Comparison of ENCODE assay signal across 9 cellular contexts in the genomic region with DNA sequence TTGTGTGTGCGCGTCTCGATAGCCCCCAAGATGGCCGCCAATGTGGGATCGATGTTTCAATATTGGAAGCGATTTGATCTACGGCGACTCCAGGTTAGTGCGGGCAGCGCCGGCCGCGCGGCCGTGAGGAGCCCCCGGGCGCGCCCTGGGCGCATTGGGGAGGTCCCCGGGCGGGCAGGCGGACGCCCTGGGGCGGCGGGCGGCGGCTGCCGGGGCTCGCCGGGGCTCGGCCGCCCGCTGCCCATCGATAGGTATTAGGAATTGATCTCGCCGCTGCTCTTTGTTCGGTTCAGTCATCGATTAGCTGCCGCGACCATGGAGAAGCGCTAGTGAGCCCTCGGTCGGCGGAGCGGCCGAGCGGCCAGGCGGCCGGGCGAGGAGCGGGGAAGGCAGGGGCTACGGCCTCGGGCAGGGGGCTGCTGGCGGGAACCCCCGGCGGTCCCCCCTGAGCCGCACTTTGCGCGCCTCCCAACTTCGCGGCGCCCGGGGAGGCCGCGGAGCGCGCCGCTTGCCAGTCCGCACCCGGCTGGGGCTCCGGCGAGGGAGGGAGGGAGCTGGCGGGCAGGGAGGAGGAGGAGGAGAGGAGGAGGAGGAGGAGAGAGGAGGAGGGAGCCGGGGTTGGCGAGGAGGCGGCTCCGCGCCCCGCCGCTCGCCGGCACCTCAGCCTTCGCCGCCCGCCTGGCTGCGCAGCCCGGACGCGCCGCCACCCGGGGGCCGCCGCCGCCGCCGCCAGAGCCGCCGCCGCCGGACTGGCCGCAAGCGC. TPM values are rescaled to one million over a fixed set of nuclear protein-coding genes. Genes with fewer than 3 reads are reported as not detected.
DNase-seq lines count a peak whose midpoint lies in the region; ATAC-seq and FAIRE-seq lines count a peak whose summit lies in the region.
"Had no signal": no experiment of that assay in that cellular context is flagged by ENCODE, and none has a peak within 500 bp of the region (broad histone marks: within the 10 kb centered on the region; RNA-seq: fewer than 3 reads in every experiment).

A gene (plus strand): TSS at position 18 of the 763 bp plus-strand sequence.

- H3K23ac ChIP-seq in neuronal stem cell (ENCODE audit: low read depth, low read length, poor library complexity), result peak within 1 kb of the TSS; percentile 17

- H2BK5ac ChIP-seq in neuronal stem cell (ENCODE audit: low read length), result no peak within 1 kb of the TSS

- peak within 1 kb of the TSS; percentile 16 for H4K91ac ChIP-seq in neuronal stem cell (ENCODE audit: low read depth, low read length, poor library complexity)

- H4K20me1 ChIP-seq in Karpas-422 (ENCODE audit: insufficient read depth, low read depth, low read length), result no peaks in the 10 kb centered on the region

- H2AK5ac ChIP-seq in neuronal stem cell (ENCODE audit: low read depth, low read length), result peak within 1 kb of the TSS; percentile 41

- H3K9me2 ChIP-seq in Karpas-422 (replicated peaks; ENCODE audit: insufficient read depth, low read length), result no peaks in the 10 kb centered on the region

- peaks cover 20% of the 10 kb centered on the region for H3K4me1 Mint-ChIP-seq in dendritic cell treated with granulocyte-macrophage colony-stimulating factor and Interleukin-4, amounts not matched to agents 40 ng/mL and 50 ng/mL, for 4 days (ENCODE audit: low read depth)

- no peak within 1 kb of the TSS for H3K4ac ChIP-seq in neuronal stem cell (ENCODE audit: low read length)

- H3K79me1 ChIP-seq in neuronal stem cell (ENCODE audit: low read depth, low read length), result no peaks in the 10 kb centered on the region

- peaks cover 80% of the 10 kb centered on the region for H3K27me3 Mint-ChIP-seq in dendritic cell treated with granulocyte-macrophage colony-stimulating factor and Interleukin-4, amounts not matched to agents 40 ng/mL and 50 ng/mL, for 4 days

- no peaks in the 10 kb centered on the region for H3K36me3 Mint-ChIP-seq in dendritic cell treated with granulocyte-macrophage colony-stimulating factor and Interleukin-4, amounts not matched to agents 40 ng/mL and 50 ng/mL, for 4 days (ENCODE audit: low read depth)

- H2BK15ac ChIP-seq in neuronal stem cell (ENCODE audit: low read length), result peak within 1 kb of the TSS; percentile 55

- no peak for FAIRE-seq in small intestine (lab: Jason Lieb, UNC)
- FAIRE-seq: K562 had no signal

- no peak within 1 kb of the TSS for H3K27ac Mint-ChIP-seq in dendritic cell treated with granulocyte-macrophage colony-stimulating factor and Interleukin-4, amounts not matched to agents 40 ng/mL and 50 ng/mL, for 4 days

- peak; percentile 16 for DNase-seq in GM03348 (ENCODE audit: low spot score)
- DNase-seq in NCI-H748 (lab: John Stamatoyannopoulos, UW; ENCODE audit: unreplicated experiment), result peak; percentile 75
- peak; percentile 42 for DNase-seq in neuronal stem cell (ENCODE audit: low spot score)
- DNase-seq in small intestine, result no peak
- DNase-seq in Karpas-422, result no peak

- intact Hi-C loops in dendritic cell treated with granulocyte-macrophage colony-stimulating factor and Interleukin-4, amounts not matched to agents 40 ng/mL and 50 ng/mL, for 4 days (cut with micrococcal nuclease), result no loop called here

- peaks cover 5 to 68% (median 27%) of the 10 kb centered on the region in 3 experiments for H3K27me3 ChIP-seq in neuronal stem cell (ENCODE audit: control insufficient read depth in 3 of 3, insufficient read depth in 3 of 3, low read depth in 1 of 3, low read length in 3 of 3)
- peaks cover 18 to 29% of the 10 kb centered on the region in 2 donors for H3K27me3 ChIP-seq in small intestine (ENCODE audit: control insufficient read depth in 2 of 2, insufficient read depth in 2 of 2, low read length in 2 of 2)
- no peaks in the 10 kb centered on the region for H3K27me3 ChIP-seq in Karpas-422 (ENCODE audit: low read length)

- peak within 1 kb of the TSS; percentile 65 for H3K14ac ChIP-seq in neuronal stem cell (ENCODE audit: low read length)

- H3K18ac ChIP-seq in neuronal stem cell (ENCODE audit: low read length), result peak within 1 kb of the TSS; percentile 98

- no CpG with 5 or more reads among the region's 102 CpGs for WGBS in neuronal stem cell (ENCODE audit: extremely low coverage in 2 of 2, insufficient read length in 2 of 2, insufficient replicate concordance in 1 of 2), 2 donors
- WGBS in small intestine, 3 donors, result 1 to 6% (median 5%) methylated on average over 54 to 102 of the region's 102 CpGs

- peak within 1 kb of the TSS; percentile 96 for H2AFZ ChIP-seq in neuronal stem cell (ENCODE audit: low read length)
- no peak within 1 kb of the TSS for H2AFZ ChIP-seq in Karpas-422 (ENCODE audit: low read length)

- ATAC-seq in HG03565 (IDR thresholded peaks at IDR 0.05; ENCODE audit: unreplicated experiment), result no peak
- no peak for ATAC-seq in HG02884 (IDR thresholded peaks at IDR 0.05; ENCODE audit: unreplicated experiment)
- ATAC-seq: K562 had no signal

- peak within 1 kb of the TSS; percentile 48 for H4K8ac ChIP-seq in neuronal stem cell (ENCODE audit: low read depth, low read length)

- H3K36me3 ChIP-seq in neuronal stem cell (replicated peaks in 1 of 2; ENCODE audit: control insufficient read depth in 2 of 2, insufficient read depth in 2 of 2, low read length in 2 of 2), result no peaks in the 10 kb centered on the region
- H3K36me3 ChIP-seq in small intestine (ENCODE audit: control insufficient read depth in 2 of 2, insufficient read depth in 2 of 2, low read length in 2 of 2), result no peaks in the 10 kb centered on the region
- no peaks in the 10 kb centered on the region for H3K36me3 ChIP-seq in Karpas-422 (ENCODE audit: insufficient read depth, low read length)

- H3K9me3 ChIP-seq in neuronal stem cell (replicated peaks in 1 of 2; ENCODE audit: control insufficient read depth in 2 of 2, insufficient read depth in 1 of 2, low read depth in 1 of 2, low read length in 2 of 2) (no peaks in the 10 kb centered on the region), small intestine (ENCODE audit: control insufficient read depth, low read depth) (no peaks in the 10 kb centered on the region), Karpas-422 (ENCODE audit: low read length) (no peaks in the 10 kb centered on the region)

- no peak within 1 kb of the TSS for H2BK12ac ChIP-seq in neuronal stem cell (ENCODE audit: low read length)

- H3K79me2 ChIP-seq in Karpas-422 (ENCODE audit: low read length), result no peaks in the 10 kb centered on the region

- peak within 1 kb of the TSS; percentile 62 to 95 for H3K4me3 ChIP-seq in neuronal stem cell (ENCODE audit: low read length in 2 of 2)
- H3K4me3 ChIP-seq in small intestine (ENCODE audit: low read depth in 1 of 2, low read length in 2 of 2), result peak within 1 kb of the TSS in 1 of 2 donors; percentile 21
- no peak within 1 kb of the TSS for H3K4me3 ChIP-seq in Karpas-422 (ENCODE audit: low read length)
- H3K4me3 ChIP-seq: K562 had no signal

- peak within 1 kb of the TSS; percentile 89 for H3K4me2 ChIP-seq in neuronal stem cell (ENCODE audit: insufficient read depth, low read length, poor library complexity, severe bottlenecking)
- H3K4me2 ChIP-seq in Karpas-422 (ENCODE audit: low read depth, low read length, poor library complexity, severe bottlenecking), result no peak within 1 kb of the TSS

- peak within 1 kb of the TSS; percentile 52 for H3K4me3 Mint-ChIP-seq in dendritic cell treated with granulocyte-macrophage colony-stimulating factor and Interleukin-4, amounts not matched to agents 40 ng/mL and 50 ng/mL, for 4 days

- no peak within 1 kb of the TSS for H2BK120ac ChIP-seq in neuronal stem cell (ENCODE audit: low read depth, low read length)

- peak within 1 kb of the TSS; percentile 54 for H3K9ac ChIP-seq in neuronal stem cell (ENCODE audit: low read depth, low read length, poor library complexity)
- no peak within 1 kb of the TSS for H3K9ac ChIP-seq in Karpas-422 (ENCODE audit: low read length)

- H3K27ac ChIP-seq in neuronal stem cell (replicated peaks; ENCODE audit: low read length) (no peak within 1 kb of the TSS), small intestine (ENCODE audit: low read depth in 1 of 2, low read length in 1 of 2) (no peak within 1 kb of the TSS), Karpas-422 (ENCODE audit: low read length) (no peak within 1 kb of the TSS)

- no peaks in the 10 kb centered on the region for H3K9me3 Mint-ChIP-seq in dendritic cell treated with granulocyte-macrophage colony-stimulating factor and Interleukin-4, amounts not matched to agents 40 ng/mL and 50 ng/mL, for 4 days

- H3K4me1 ChIP-seq in neuronal stem cell (ENCODE audit: control insufficient read depth in 2 of 2, insufficient read depth in 1 of 2, low read depth in 1 of 2, low read length in 2 of 2) (peaks cover 9% of the 10 kb centered on the region in 2 donors), small intestine (ENCODE audit: control insufficient read depth in 2 of 2, insufficient read depth in 1 of 2, low read depth in 1 of 2, low read length in 1 of 2) (no peaks in the 10 kb centered on the region), Karpas-422 (ENCODE audit: low read length) (no peaks in the 10 kb centered on the region)

RNA-seq across cellular contexts. Expression of the gene that starts here (rescaled TPM):
- polyA plus RNA-seq in neuronal stem cell (2013, experiment 1 of 2), result 1.9 TPM
- polyA plus RNA-seq in neuronal stem cell (2013, experiment 2 of 2), result 2.0 TPM
- polyA plus RNA-seq in small intestine, result under 1 TPM in 1 of 3 donors, not detected in 2; 0.49 TPM
- total RNA-seq in Karpas-422 (2014; rRNA removed; shearing (Covaris generic); ENCODE audit: low replicate concordance), result not detected in 2 replicates
- total RNA-seq: K562 had no signal
- polyA plus RNA-seq: K562 had no signal

Comparison
In these comparisons a context has a peak if more than half of its experiments do, and no peak if none do; other contexts are left out.
1. DNase-seq: peak in GM03348 (single experiment), NCI-H748 (single experiment) and neuronal stem cell (single experiment); none in small intestine (single experiment) and Karpas-422 (single experiment).